In the genomic region with DNA sequence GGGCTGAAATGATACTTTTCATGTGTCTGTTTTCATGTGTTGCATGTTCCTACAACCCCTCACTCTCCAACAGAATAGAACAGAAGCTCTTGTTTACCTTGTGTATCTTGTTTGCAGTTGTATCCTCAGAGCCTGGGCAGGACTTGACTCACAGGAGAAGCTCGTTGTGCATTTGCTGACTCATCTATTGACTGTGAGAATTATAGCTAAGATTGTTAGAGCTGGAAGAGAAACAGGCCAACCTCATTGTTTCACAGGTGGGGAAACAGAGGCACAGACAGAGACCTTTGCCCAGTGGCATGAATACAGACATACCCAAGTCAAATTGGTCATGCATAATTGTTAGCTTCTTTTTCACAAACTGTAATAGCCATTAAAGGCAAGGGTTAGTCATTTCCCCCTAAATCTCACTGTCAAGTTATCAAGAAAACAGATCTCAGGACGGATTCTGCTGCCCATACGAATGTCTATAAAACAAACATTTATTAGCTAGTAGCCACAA, we compare ENCODE assay signal across 1 cellular context.
TF ChIP-seq lines count a peak whose summit lies in the region.

No MANE protein-coding gene starts in this region.

TF ChIP-seq in A549, 52 proteins besides CTCF, POLR2A, EP300 and RAD21 (continued from another document):
- no peak for TF ChIP-seq HMGXB4 (CRISPR knock-in tag; IDR thresholded peaks at IDR 0.05; ENCODE audit: borderline replicate concordance)
- TF ChIP-seq TFCP2L1 (CRISPR knock-in tag; IDR thresholded peaks at IDR 0.05), result no peak
- TF ChIP-seq, protein P1, sequence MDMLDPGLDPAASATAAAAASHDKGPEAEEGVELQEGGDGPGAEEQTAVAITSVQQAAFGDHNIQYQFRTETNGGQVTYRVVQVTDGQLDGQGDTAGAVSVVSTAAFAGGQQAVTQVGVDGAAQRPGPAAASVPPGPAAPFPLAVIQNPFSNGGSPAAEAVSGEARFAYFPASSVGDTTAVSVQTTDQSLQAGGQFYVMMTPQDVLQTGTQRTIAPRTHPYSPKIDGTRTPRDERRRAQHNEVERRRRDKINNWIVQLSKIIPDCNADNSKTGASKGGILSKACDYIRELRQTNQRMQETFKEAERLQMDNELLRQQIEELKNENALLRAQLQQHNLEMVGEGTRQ (IDR thresholded peaks at IDR 0.05), result no peak
- peak; percentile 28; the same call in 2 of the 3 replicates for TF ChIP-seq SMC3 (IDR thresholded peaks at IDR 0.05)
- peak; percentile 98 for TF ChIP-seq ZNF302 (CRISPR knock-in tag; IDR thresholded peaks at IDR 0.05)
- TF ChIP-seq EHMT2 (IDR thresholded peaks at IDR 0.05; ENCODE audit: low read depth), result no peak
- peak; percentile 88; the same call in 1 of the 2 replicates for TF ChIP-seq HOXA7 (CRISPR knock-in tag; IDR thresholded peaks at IDR 0.05)
- peak; percentile 91 for TF ChIP-seq GATA3 (IDR thresholded peaks at IDR 0.05; ENCODE audit: borderline replicate concordance)
- no peak for TF ChIP-seq CEBPB (IDR thresholded peaks at IDR 0.05)
- TF ChIP-seq KDM1A (IDR thresholded peaks at IDR 0.05; ENCODE audit: low read depth), result no peak
- TF ChIP-seq CHD2 (IDR thresholded peaks at IDR 0.05; ENCODE audit: low read length, partially characterized antibody), result no peak
- TF ChIP-seq HOXB13 (CRISPR knock-in tag; IDR thresholded peaks at IDR 0.05; ENCODE audit: low read depth), result peak; percentile 83
- TF ChIP-seq, protein P2, sequence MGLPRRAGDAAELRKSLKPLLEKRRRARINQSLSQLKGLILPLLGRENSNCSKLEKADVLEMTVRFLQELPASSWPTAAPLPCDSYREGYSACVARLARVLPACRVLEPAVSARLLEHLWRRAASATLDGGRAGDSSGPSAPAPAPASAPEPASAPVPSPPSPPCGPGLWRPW (IDR thresholded peaks at IDR 0.05), result no peak
- TF ChIP-seq, protein P3, sequence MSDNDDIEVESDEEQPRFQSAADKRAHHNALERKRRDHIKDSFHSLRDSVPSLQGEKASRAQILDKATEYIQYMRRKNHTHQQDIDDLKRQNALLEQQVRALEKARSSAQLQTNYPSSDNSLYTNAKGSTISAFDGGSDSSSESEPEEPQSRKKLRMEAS (IDR thresholded peaks at IDR 0.05), result peak; percentile 90
- TF ChIP-seq RFX5 (IDR thresholded peaks at IDR 0.05), result peak; percentile 60
- peak; percentile 100 for TF ChIP-seq MAFK (IDR thresholded peaks at IDR 0.05; ENCODE audit: partially characterized antibody)
- TF ChIP-seq ZSCAN20 (CRISPR knock-in tag; IDR thresholded peaks at IDR 0.05), result peak; percentile 90
- peak; percentile 97 for TF ChIP-seq HEYL (CRISPR knock-in tag; IDR thresholded peaks at IDR 0.05)
- TF ChIP-seq ESRRA (IDR thresholded peaks at IDR 0.05; ENCODE audit: borderline replicate concordance, low read length), result no peak
- peak; percentile 65 for TF ChIP-seq FOSB (CRISPR knock-in tag; IDR thresholded peaks at IDR 0.05)
- peak; percentile 91 for TF ChIP-seq HOXB5 (CRISPR knock-in tag; IDR thresholded peaks at IDR 0.05)
- TF ChIP-seq, protein P4, sequence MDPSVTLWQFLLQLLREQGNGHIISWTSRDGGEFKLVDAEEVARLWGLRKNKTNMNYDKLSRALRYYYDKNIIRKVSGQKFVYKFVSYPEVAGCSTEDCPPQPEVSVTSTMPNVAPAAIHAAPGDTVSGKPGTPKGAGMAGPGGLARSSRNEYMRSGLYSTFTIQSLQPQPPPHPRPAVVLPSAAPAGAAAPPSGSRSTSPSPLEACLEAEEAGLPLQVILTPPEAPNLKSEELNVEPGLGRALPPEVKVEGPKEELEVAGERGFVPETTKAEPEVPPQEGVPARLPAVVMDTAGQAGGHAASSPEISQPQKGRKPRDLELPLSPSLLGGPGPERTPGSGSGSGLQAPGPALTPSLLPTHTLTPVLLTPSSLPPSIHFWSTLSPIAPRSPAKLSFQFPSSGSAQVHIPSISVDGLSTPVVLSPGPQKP (IDR thresholded peaks at IDR 0.05; ENCODE audit: low read depth, low read length), result no peak
- no peak for TF ChIP-seq CHD4 (IDR thresholded peaks at IDR 0.05; ENCODE audit: borderline replicate concordance)
- TF ChIP-seq CBX8 (IDR thresholded peaks at IDR 0.05), result no peak
- TF ChIP-seq, protein P5, sequence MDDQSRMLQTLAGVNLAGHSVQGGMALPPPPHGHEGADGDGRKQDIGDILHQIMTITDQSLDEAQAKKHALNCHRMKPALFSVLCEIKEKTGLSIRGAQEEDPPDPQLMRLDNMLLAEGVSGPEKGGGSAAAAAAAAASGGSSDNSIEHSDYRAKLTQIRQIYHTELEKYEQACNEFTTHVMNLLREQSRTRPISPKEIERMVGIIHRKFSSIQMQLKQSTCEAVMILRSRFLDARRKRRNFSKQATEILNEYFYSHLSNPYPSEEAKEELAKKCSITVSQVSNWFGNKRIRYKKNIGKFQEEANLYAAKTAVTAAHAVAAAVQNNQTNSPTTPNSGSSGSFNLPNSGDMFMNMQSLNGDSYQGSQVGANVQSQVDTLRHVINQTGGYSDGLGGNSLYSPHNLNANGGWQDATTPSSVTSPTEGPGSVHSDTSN (IDR thresholded peaks at IDR 0.05), result peak; percentile 78
- peak; percentile 59; the same call in 1 of the 2 replicates for TF ChIP-seq RARB (CRISPR knock-in tag; IDR thresholded peaks at IDR 0.05)
- TF ChIP-seq TP53 (CRISPR knock-in tag; IDR thresholded peaks at IDR 0.05), result peak; percentile 32; the same call in 1 of the 2 replicates
- 0 out of 3 replicates have a peak, but pooled peaks have one; percentile 19 for TF ChIP-seq BCL3 (IDR thresholded peaks at IDR 0.05)
- TF ChIP-seq, protein P6, sequence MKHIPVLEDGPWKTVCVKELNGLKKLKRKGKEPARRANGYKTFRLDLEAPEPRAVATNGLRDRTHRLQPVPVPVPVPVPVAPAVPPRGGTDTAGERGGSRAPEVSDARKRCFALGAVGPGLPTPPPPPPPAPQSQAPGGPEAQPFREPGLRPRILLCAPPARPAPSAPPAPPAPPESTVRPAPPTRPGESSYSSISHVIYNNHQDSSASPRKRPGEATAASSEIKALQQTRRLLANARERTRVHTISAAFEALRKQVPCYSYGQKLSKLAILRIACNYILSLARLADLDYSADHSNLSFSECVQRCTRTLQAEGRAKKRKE (CRISPR knock-in tag; IDR thresholded peaks at IDR 0.05; ENCODE audit: low read depth), result peak; percentile 95
TF ChIP-seq in A549: peak in this region for 24.
